Comparison of ENCODE assay signal across 14 cellular contexts in genomic region chr15:90036806-90037509, GRCh38. TPM values are rescaled to one million over a fixed set of nuclear protein-coding genes. Genes with fewer than 3 reads are reported as not detected.
DNase-seq lines count a peak whose midpoint lies in the region; ATAC-seq, FAIRE-seq and TF ChIP-seq lines count a peak whose summit lies in the region.
"Had no signal": no experiment of that assay in that cellular context is flagged by ENCODE, and none has a peak within 500 bp of the region (broad histone marks: within the 10 kb centered on the region; RNA-seq: fewer than 3 reads in every experiment).

No MANE protein-coding gene starts in this region.

- no peak overlapping the region for H3K27ac ChIP-seq in GM23248
- H3K27ac ChIP-seq in PC-9 = no peak overlapping the region
- H3K27ac ChIP-seq in endothelial cell of umbilical vein (ENCODE audit: insufficient read depth, low read depth, low read length) = peak overlapping the region; percentile 72
- H3K27ac ChIP-seq in trophoblast cell (ENCODE audit: low read depth, low read length) = no peak overlapping the region
- H3K27ac ChIP-seq in coronary artery = peak overlapping the region in 1 of 2 donors; percentile 46

- peaks cover 7% of the 10 kb centered on the region for H3K79me1 ChIP-seq in trophoblast cell (ENCODE audit: low read length)

- H3K27me3 ChIP-seq in GM23248 (replicated peaks; ENCODE audit: insufficient read depth) (no peaks in the 10 kb centered on the region), PC-9 (ENCODE audit: insufficient read depth, low read depth) (no peaks in the 10 kb centered on the region), endothelial cell of umbilical vein (ENCODE audit: control insufficient read depth in 2 of 2, insufficient read depth in 2 of 2, low read length in 2 of 2) (no peaks in the 10 kb centered on the region), trophoblast cell (ENCODE audit: insufficient read depth, low read length) (no peaks in the 10 kb centered on the region)

- intact Hi-C loops in PC-9 (cut with micrococcal nuclease; ENCODE audit: unreplicated experiment) (no loop called here), endothelial cell of umbilical vein (cut with micrococcal nuclease) (no loop called here)

- H3K4me3 ChIP-seq in GM23248 (no peak overlapping the region), PC-9 (no peak overlapping the region), endothelial cell of umbilical vein (replicated peaks in 1 of 3; ENCODE audit: insufficient read depth in 1 of 3, low read depth in 1 of 3, low read length in 3 of 3) (no peak overlapping the region), trophoblast cell (ENCODE audit: low read depth, low read length) (no peak overlapping the region), coronary artery (no peak overlapping the region)

- dilution Hi-C loops in endothelial cell of umbilical vein (cut with MboI; ENCODE audit: extremely low pct_ligation_motif_present, low sequenced_read_pairs) = no loop called here

- H2AK5ac ChIP-seq in trophoblast cell (ENCODE audit: low read length) = no peak overlapping the region

- DNase-seq in GM23248 (no peak), PC-9 (no peak), endothelial cell of umbilical vein (ENCODE audit: low read depth, low spot score) (no peak), trophoblast cell (no peak), coronary artery (ENCODE audit: low spot score) (no peak)
- DNase-seq: NCI-H1048; NCI-H446 treated with DMSO at 0.1 percent for 48 hours; stimulated activated CD8-positive, alpha-beta memory T cell treated with anti-CD3 and anti-CD28 coated beads, Interleukin-4, amount 100 ng/mL, for 48 hours had no signal

- BruUV-seq in PC-9 (replicated peaks; lab: Mats Ljungman, UMichigan) (no TSS peak), endothelial cell of umbilical vein (replicated peaks; lab: Mats Ljungman, UMichigan) (no TSS peak)

- WGBS in GM23248 (ENCODE audit: low coverage in 1 of 2, low lambda C conversion rate in 2 of 2, missing lambda C conversion rate in 2 of 2), 2 experiments = 92% methylated on average over 11 of the region's 11 CpGs
- WGBS in trophoblast cell (ENCODE audit: extremely low coverage, insufficient coverage, insufficient read length) = no CpG with 5 or more reads among the region's 11 CpGs

- H3K36me3 ChIP-seq in GM23248 (ENCODE audit: low read depth) (no peaks in the 10 kb centered on the region), PC-9 (ENCODE audit: low read depth) (no peaks in the 10 kb centered on the region), endothelial cell of umbilical vein (ENCODE audit: control insufficient read depth in 2 of 2, extremely low read depth in 1 of 2, insufficient read depth in 2 of 2, low read length in 2 of 2) (no peaks in the 10 kb centered on the region), trophoblast cell (ENCODE audit: control insufficient read depth in 1 of 2, insufficient read depth in 2 of 2, low read length in 2 of 2) (no peaks in the 10 kb centered on the region)

- no peaks in the 10 kb centered on the region for H4K20me1 ChIP-seq in GM23248 (ENCODE audit: insufficient read depth)
- H4K20me1 ChIP-seq in PC-9 (ENCODE audit: insufficient read depth) = no peaks in the 10 kb centered on the region
- H4K20me1 ChIP-seq in endothelial cell of umbilical vein (replicated peaks; ENCODE audit: control insufficient read depth, extremely low read depth, insufficient read depth, low read length) = no peaks in the 10 kb centered on the region

- CTCF ChIA-PET in PC-9 (lab: Charles Lee) (no interaction called here), endothelial cell of umbilical vein (lab: Charles Lee) (interaction anchor here (1.1 to 1.2 kb wide), 2 partner anchors 11 to 35 kb away, joined by 3 read pairs; no protein-coding TSS in a partner anchor)

- H2BK5ac ChIP-seq in trophoblast cell (ENCODE audit: low read depth, low read length, poor library complexity) = no peak overlapping the region

- ATAC-seq in GM18502 (IDR thresholded peaks at IDR 0.05; ENCODE audit: poor library complexity, unreplicated experiment) = no peak
- no peak for ATAC-seq in GM18519 (IDR thresholded peaks at IDR 0.05; ENCODE audit: low FRiP score, unreplicated experiment)
- ATAC-seq in HG03159 (IDR thresholded peaks at IDR 0.05; ENCODE audit: unreplicated experiment) = no peak
- ATAC-seq: activated CD4-positive, CD25-positive, alpha-beta regulatory T cell treated with anti-CD3 and anti-CD28 coated beads, Interleukin-2, amount 50 U/mL, for 24 hours; Right ventricle myocardium inferior had no signal

- TF ChIP-seq CTCF in PC-9 (conservative IDR thresholded peaks at IDR 0.05) (no peak), endothelial cell of umbilical vein (IDR thresholded peaks at IDR 0.05; ENCODE audit: extremely low read depth in 1 of 2, insufficient read depth in 1 of 2, low read depth in 1 of 2, low read length in 2 of 2) (no peak), coronary artery (IDR thresholded peaks at IDR 0.05) (no peak)

- H3K4me2 ChIP-seq in GM23248 (ENCODE audit: unreplicated experiment) (peak overlapping the region; percentile 46), PC-9 (0 out of 2 replicates have a peak overlapping the region, but pooled peaks have one; percentile 13), endothelial cell of umbilical vein (ENCODE audit: insufficient read depth, low read length) (peak overlapping the region; percentile 39), trophoblast cell (ENCODE audit: low read length) (no peak overlapping the region)

- no peak overlapping the region for H2BK12ac ChIP-seq in trophoblast cell (ENCODE audit: low read length)

- H3K9me1 ChIP-seq in endothelial cell of umbilical vein (replicated peaks; ENCODE audit: control insufficient read depth, extremely low read depth, insufficient read depth, low read length) = no peaks in the 10 kb centered on the region

- no peak overlapping the region for H2BK120ac ChIP-seq in trophoblast cell (ENCODE audit: insufficient read depth, low read length, poor library complexity)

- H2AFZ ChIP-seq in GM23248 (no peak overlapping the region), PC-9 (no peak overlapping the region), endothelial cell of umbilical vein (ENCODE audit: low read depth, low read length) (no peak overlapping the region), trophoblast cell (ENCODE audit: insufficient read depth, low read length, poor library complexity) (no peak overlapping the region)

- no peak overlapping the region for H4K8ac ChIP-seq in trophoblast cell (ENCODE audit: low read depth, low read length)

- H3K23ac ChIP-seq in trophoblast cell (ENCODE audit: low read length) = no peak overlapping the region

- H3K18ac ChIP-seq in trophoblast cell (ENCODE audit: low read length) = peak overlapping the region; percentile 16

- in situ Hi-C loops in GM23248 (cut with MboI) = no loop called here

- no peaks in the 10 kb centered on the region for H3K9me2 ChIP-seq in GM23248 (ENCODE audit: insufficient read depth)
- no peaks in the 10 kb centered on the region for H3K9me2 ChIP-seq in PC-9 (ENCODE audit: insufficient read depth)

- no peak overlapping the region for H3K9ac ChIP-seq in GM23248
- peak overlapping the region; percentile 18 for H3K9ac ChIP-seq in endothelial cell of umbilical vein (replicated peaks; ENCODE audit: extremely low read depth, insufficient read depth, low read length)
- H3K9ac ChIP-seq in trophoblast cell (ENCODE audit: low read length) = no peak overlapping the region

- H3K4ac ChIP-seq in trophoblast cell (ENCODE audit: low read depth, low read length) = peak overlapping the region; percentile 29

- H4K91ac ChIP-seq in trophoblast cell (ENCODE audit: low read depth, low read length) = no peak overlapping the region

- no peak for FAIRE-seq in endothelial cell of umbilical vein (lab: Jason Lieb, UNC)
- FAIRE-seq: GM12892 had no signal

- POLR2A ChIA-PET in PC-9 (lab: Charles Lee; ENCODE audit: unreplicated experiment) = interaction anchor here (0.6 kb wide), 1 partner anchor 143 kb away, joined by 5 read pairs; no protein-coding TSS in a partner anchor
- POLR2A ChIA-PET in endothelial cell of umbilical vein (lab: Charles Lee) = no interaction called here

- H3K4me1 ChIP-seq in GM23248 (ENCODE audit: insufficient read depth) (peaks cover 24% of the 10 kb centered on the region), PC-9 (replicated peaks; ENCODE audit: insufficient read depth) (peaks cover 57% of the 10 kb centered on the region), endothelial cell of umbilical vein (ENCODE audit: control insufficient read depth, extremely low read depth, insufficient read depth, low read length) (peaks cover 49% of the 10 kb centered on the region), trophoblast cell (ENCODE audit: control insufficient read depth in 1 of 2, insufficient read depth in 2 of 2, low read length in 2 of 2) (peaks cover 27 to 34% of the 10 kb centered on the region in 2 experiments)

- H3K79me2 ChIP-seq in GM23248 (ENCODE audit: insufficient read depth) (peaks cover 93% of the 10 kb centered on the region), PC-9 (ENCODE audit: low read depth) (peaks cover 56% of the 10 kb centered on the region), endothelial cell of umbilical vein (ENCODE audit: control insufficient read depth, insufficient read depth, low read length) (peaks cover 21% of the 10 kb centered on the region), trophoblast cell (ENCODE audit: control insufficient read depth, insufficient read depth, low read length, poor library complexity) (no peaks in the 10 kb centered on the region)

- H3F3A ChIP-seq in GM23248 (ENCODE audit: insufficient read depth) (0 out of 2 replicates have a peak, but pooled peaks cover 7% of the 10 kb centered on the region), PC-9 (ENCODE audit: insufficient read depth, low read depth) (peaks cover 33% of the 10 kb centered on the region)

- H3K9me3 ChIP-seq in GM23248 (ENCODE audit: low read depth) = no peaks in the 10 kb centered on the region
- H3K9me3 ChIP-seq in PC-9 (ENCODE audit: insufficient read depth, low read depth) = no peaks in the 10 kb centered on the region
- no peaks in the 10 kb centered on the region for H3K9me3 ChIP-seq in endothelial cell of umbilical vein (replicated peaks; ENCODE audit: control insufficient read depth, insufficient read depth, low read length)
- H3K9me3 ChIP-seq in trophoblast cell (ENCODE audit: insufficient read depth, low read depth, low read length) = no peaks in the 10 kb centered on the region

- no peak overlapping the region for H4K12ac ChIP-seq in trophoblast cell (ENCODE audit: low read depth, low read length)

- no peak overlapping the region for H3K14ac ChIP-seq in trophoblast cell (ENCODE audit: low read length)

- no peak for TF ChIP-seq POLR2A in endothelial cell of umbilical vein (IDR thresholded peaks at IDR 0.05; ENCODE audit: low read depth, low read length)

RNA-seq across cellular contexts. Expression of gene ZNF710, which starts 35.8 kb away (rescaled TPM):
- total RNA-seq in GM23248 (2014; rRNA removed; shearing (Covaris generic)) = 12.0 and 18.2 TPM in 2 replicates
- polyA plus RNA-seq in GM23248 (2016; fragmentation: Nextera tagmentation; extraction: Ambion mirVana) (2.8 and 2.9 TPM in 2 replicates), endothelial cell of umbilical vein (8.9 and 9.2 TPM in 2 replicates)
- total RNA-seq in PC-9 (2021) (23.4 and 25.2 TPM in 2 replicates), endothelial cell of umbilical vein (31.8 and 32.4 TPM in 2 replicates)
- polyA plus RNA-seq in endothelial cell of umbilical vein (2011; cell fraction: cytosol; rRNA removed) = 7.3 and 7.6 TPM in 2 replicates
- polyA plus RNA-seq in endothelial cell of umbilical vein (2011; cell fraction: nucleus; rRNA removed) = 14.7 and 15.4 TPM in 2 replicates
- polyA plus RNA-seq in endothelial cell of umbilical vein (2012) = 13.5 and 14.2 TPM in 2 replicates
- 13.1 and 14.1 TPM in 2 replicates for polyA minus RNA-seq in endothelial cell of umbilical vein
- 5.4 TPM for polyA minus RNA-seq in endothelial cell of umbilical vein (2011; cell fraction: cytosol; rRNA and poly(A)+ RNA removed)
- polyA minus RNA-seq in endothelial cell of umbilical vein (2011; cell fraction: nucleus; rRNA and poly(A)+ RNA removed) = 11.5 and 14.6 TPM in 2 replicates
- polyA plus RNA-seq in trophoblast cell (2013) = 27.6 and 29.8 TPM in 2 replicates
